ENCODE assay signal across 1 cellular context in the genomic region with DNA sequence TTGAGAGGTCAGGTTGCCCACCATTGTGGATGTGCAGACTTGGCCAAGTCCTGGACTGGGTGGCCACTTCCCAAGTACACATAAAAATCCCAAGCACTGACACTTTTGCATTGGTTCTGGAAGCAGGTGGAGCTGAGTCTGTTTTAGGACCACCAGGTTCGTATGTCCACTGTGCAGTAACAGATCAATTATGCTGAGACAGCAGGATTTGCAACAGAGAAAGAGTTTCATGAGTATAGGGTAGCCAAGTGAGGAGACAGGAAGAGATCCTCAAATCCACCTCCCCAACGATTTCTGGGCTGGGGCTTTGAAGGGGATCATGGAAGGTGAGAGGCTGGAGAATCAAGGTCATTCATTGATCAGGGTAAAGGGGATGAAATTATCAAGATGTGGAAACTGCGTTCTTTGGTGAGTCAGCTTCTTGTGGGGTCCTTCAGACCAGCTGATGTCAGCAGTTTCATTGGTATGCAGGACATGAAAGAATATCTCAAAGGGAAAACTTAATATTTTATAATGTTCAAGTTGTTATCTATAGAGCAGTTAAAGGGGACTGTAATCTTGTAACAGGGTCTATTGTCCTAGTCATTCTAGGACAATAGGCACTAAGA.
TF ChIP-seq lines count a peak whose summit lies in the region.

No MANE protein-coding gene starts in this region.

TF ChIP-seq in GM23338, 12 proteins besides CTCF, POLR2A, EP300 and RAD21 (continued from another document):
- TF ChIP-seq, protein P1, sequence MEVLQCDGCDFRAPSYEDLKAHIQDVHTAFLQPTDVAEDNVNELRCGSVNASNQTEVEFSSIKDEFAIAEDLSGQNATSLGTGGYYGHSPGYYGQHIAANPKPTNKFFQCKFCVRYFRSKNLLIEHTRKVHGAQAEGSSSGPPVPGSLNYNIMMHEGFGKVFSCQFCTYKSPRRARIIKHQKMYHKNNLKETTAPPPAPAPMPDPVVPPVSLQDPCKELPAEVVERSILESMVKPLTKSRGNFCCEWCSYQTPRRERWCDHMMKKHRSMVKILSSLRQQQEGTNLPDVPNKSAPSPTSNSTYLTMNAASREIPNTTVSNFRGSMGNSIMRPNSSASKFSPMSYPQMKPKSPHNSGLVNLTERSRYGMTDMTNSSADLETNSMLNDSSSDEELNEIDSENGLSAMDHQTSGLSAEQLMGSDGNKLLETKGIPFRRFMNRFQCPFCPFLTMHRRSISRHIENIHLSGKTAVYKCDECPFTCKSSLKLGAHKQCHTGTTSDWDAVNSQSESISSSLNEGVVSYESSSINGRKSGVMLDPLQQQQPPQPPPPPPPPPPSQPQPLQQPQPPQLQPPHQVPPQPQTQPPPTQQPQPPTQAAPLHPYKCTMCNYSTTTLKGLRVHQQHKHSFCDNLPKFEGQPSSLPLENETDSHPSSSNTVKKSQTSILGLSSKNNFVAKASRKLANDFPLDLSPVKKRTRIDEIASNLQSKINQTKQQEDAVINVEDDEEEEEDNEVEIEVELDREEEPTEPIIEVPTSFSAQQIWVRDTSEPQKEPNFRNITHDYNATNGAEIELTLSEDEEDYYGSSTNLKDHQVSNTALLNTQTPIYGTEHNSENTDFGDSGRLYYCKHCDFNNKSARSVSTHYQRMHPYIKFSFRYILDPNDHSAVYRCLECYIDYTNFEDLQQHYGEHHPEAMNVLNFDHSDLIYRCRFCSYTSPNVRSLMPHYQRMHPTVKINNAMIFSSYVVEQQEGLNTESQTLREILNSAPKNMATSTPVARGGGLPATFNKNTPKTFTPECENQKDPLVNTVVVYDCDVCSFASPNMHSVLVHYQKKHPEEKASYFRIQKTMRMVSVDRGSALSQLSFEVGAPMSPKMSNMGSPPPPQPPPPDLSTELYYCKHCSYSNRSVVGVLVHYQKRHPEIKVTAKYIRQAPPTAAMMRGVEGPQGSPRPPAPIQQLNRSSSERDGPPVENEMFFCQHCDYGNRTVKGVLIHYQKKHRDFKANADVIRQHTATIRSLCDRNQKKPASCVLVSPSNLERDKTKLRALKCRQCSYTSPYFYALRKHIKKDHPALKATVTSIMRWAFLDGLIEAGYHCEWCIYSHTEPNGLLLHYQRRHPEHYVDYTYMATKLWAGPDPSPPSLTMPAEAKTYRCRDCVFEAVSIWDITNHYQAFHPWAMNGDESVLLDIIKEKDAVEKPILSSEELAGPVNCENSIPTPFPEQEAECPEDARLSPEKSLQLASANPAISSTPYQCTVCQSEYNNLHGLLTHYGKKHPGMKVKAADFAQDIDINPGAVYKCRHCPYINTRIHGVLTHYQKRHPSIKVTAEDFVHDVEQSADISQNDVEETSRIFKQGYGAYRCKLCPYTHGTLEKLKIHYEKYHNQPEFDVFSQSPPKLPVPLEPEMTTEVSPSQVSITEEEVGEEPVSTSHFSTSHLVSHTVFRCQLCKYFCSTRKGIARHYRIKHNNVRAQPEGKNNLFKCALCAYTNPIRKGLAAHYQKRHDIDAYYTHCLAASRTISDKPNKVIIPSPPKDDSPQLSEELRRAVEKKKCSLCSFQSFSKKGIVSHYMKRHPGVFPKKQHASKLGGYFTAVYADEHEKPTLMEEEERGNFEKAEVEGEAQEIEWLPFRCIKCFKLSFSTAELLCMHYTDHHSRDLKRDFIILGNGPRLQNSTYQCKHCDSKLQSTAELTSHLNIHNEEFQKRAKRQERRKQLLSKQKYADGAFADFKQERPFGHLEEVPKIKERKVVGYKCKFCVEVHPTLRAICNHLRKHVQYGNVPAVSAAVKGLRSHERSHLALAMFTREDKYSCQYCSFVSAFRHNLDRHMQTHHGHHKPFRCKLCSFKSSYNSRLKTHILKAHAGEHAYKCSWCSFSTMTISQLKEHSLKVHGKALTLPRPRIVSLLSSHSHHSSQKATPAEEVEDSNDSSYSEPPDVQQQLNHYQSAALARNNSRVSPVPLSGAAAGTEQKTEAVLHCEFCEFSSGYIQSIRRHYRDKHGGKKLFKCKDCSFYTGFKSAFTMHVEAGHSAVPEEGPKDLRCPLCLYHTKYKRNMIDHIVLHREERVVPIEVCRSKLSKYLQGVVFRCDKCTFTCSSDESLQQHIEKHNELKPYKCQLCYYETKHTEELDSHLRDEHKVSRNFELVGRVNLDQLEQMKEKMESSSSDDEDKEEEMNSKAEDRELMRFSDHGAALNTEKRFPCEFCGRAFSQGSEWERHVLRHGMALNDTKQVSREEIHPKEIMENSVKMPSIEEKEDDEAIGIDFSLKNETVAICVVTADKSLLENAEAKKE (CRISPR knock-in tag; IDR thresholded peaks at IDR 0.05): no peak
- no peak for TF ChIP-seq EZH2 (IDR thresholded peaks at IDR 0.05; ENCODE audit: low read depth, unreplicated experiment)
- TF ChIP-seq POLR2AphosphoS5 (IDR thresholded peaks at IDR 0.05; ENCODE audit: low read depth): no peak
- TF ChIP-seq, protein P2, sequence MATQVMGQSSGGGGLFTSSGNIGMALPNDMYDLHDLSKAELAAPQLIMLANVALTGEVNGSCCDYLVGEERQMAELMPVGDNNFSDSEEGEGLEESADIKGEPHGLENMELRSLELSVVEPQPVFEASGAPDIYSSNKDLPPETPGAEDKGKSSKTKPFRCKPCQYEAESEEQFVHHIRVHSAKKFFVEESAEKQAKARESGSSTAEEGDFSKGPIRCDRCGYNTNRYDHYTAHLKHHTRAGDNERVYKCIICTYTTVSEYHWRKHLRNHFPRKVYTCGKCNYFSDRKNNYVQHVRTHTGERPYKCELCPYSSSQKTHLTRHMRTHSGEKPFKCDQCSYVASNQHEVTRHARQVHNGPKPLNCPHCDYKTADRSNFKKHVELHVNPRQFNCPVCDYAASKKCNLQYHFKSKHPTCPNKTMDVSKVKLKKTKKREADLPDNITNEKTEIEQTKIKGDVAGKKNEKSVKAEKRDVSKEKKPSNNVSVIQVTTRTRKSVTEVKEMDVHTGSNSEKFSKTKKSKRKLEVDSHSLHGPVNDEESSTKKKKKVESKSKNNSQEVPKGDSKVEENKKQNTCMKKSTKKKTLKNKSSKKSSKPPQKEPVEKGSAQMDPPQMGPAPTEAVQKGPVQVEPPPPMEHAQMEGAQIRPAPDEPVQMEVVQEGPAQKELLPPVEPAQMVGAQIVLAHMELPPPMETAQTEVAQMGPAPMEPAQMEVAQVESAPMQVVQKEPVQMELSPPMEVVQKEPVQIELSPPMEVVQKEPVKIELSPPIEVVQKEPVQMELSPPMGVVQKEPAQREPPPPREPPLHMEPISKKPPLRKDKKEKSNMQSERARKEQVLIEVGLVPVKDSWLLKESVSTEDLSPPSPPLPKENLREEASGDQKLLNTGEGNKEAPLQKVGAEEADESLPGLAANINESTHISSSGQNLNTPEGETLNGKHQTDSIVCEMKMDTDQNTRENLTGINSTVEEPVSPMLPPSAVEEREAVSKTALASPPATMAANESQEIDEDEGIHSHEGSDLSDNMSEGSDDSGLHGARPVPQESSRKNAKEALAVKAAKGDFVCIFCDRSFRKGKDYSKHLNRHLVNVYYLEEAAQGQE (IDR thresholded peaks at IDR 0.05; ENCODE audit: unreplicated experiment): no peak
- TF ChIP-seq NANOG (IDR thresholded peaks at IDR 0.05; ENCODE audit: borderline replicate concordance): no peak
- no peak for TF ChIP-seq STAT1 (IDR thresholded peaks at IDR 0.05; ENCODE audit: unreplicated experiment)
- TF ChIP-seq ZNF331 (CRISPR knock-in tag; IDR thresholded peaks at IDR 0.05; ENCODE audit: low read depth): no peak
- TF ChIP-seq JUNB (IDR thresholded peaks at IDR 0.05; ENCODE audit: unreplicated experiment): no peak
- no peak for TF ChIP-seq EZH2phosphoT487 (IDR thresholded peaks at IDR 0.05; ENCODE audit: unreplicated experiment)
